In the genomic region with DNA sequence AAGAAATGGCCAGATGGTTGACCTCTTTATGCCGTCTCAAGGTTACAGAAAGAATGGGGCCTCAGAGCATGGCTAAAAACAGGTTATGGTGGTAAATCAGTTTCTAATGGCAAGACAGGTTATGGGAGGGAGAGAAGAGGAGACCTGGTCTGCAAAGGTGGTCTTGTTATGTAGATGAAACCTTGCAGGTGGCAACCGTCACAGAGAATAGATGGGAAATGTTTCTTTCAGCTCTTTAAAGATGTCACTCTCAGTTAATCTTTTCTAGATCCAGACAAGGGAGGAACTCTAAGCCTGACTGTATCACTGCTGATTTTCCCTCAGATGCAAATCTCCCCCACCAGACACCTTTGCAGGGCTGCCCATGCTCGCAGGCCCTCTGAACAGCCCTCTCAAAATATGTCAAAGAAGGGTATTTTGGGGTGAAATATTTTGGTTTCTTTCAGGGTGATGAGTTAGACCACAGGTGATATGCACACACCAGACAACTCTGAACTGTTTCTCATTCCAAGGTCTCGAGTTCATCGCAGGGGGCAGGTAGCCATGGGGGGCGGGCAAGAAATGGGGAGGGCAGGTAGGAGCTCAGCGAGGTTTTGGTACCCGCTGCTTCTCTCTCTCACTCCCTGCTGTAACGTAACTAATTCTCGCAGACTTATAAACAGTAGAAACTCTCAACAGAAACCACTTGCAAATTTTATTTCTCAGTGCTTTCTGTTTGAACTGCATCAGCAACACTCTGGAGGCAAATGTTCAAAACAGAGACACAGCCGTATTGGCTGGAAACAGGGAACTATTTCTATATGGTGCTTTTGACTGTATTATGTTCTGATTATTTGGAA, we compare ENCODE assay signal across 11 cellular contexts. TPM values are rescaled to one million over a fixed set of nuclear protein-coding genes. Genes with fewer than 3 reads are reported as not detected.
DNase-seq lines count a peak whose midpoint lies in the region; ATAC-seq, FAIRE-seq and TF ChIP-seq lines count a peak whose summit lies in the region.
"Had no signal": no experiment of that assay in that cellular context is flagged by ENCODE, and none has a peak within 500 bp of the region (broad histone marks: within the 10 kb centered on the region; RNA-seq: fewer than 3 reads in every experiment).

No MANE protein-coding gene starts in this region.

- TF ChIP-seq CTCF in D721Med (IDR thresholded peaks at IDR 0.05; ENCODE audit: insufficient read depth, missing control alignments): no peak

- H3K27me3 ChIP-seq in H7 (ENCODE audit: control insufficient read depth, insufficient read depth, low read length): no peaks in the 10 kb centered on the region
- H3K27me3 ChIP-seq: spleen had no signal

- H3K36me3 Mint-ChIP-seq in stimulated activated memory B cell treated with anti-CD40 and anti-IgM and Interleukin-4, amounts not matched to agents 10 μg/mL and 1 μg/mL and 100 μg/mL, for 72 hours: no peaks in the 10 kb centered on the region

- no peak for FAIRE-seq in D721Med (lab: Jason Lieb, UNC)

- DNase-seq in SIG-M5 treated with dmso at 0.1 percent for 504 hours (lab: John Stamatoyannopoulos, UW; ENCODE audit: unreplicated experiment) (peak; percentile 44), SIG-M5 (lab: John Stamatoyannopoulos, UW) (no peak), H7 (peak; percentile 27), D721Med (ENCODE audit: insufficient read length, low spot score) (no peak)
- DNase-seq in stimulated activated CD4-positive, alpha-beta T cell treated with anti-CD3 and anti-CD28 coated beads, Interleukin-2, amount 100 ng/mL, for 24 hours: no peak
- no peak for DNase-seq in effector CD8-positive, alpha-beta T cell (lab: John Stamatoyannopoulos, UW)
- DNase-seq: foreskin melanocyte, spleen had no signal

- peaks cover 6% of the 10 kb centered on the region for H3K9me3 Mint-ChIP-seq in stimulated activated memory B cell treated with anti-CD40 and anti-IgM and Interleukin-4, amounts not matched to agents 10 μg/mL and 1 μg/mL and 100 μg/mL, for 72 hours

- no peaks in the 10 kb centered on the region for H3K27me3 Mint-ChIP-seq in stimulated activated memory B cell treated with anti-CD40 and anti-IgM and Interleukin-4, amounts not matched to agents 10 μg/mL and 1 μg/mL and 100 μg/mL, for 72 hours

- H3K4me1 Mint-ChIP-seq in stimulated activated memory B cell treated with anti-CD40 and anti-IgM and Interleukin-4, amounts not matched to agents 10 μg/mL and 1 μg/mL and 100 μg/mL, for 72 hours: peaks cover 32% of the 10 kb centered on the region

- peak overlapping the region; percentile 74 for H3K27ac Mint-ChIP-seq in stimulated activated memory B cell treated with anti-CD40 and anti-IgM and Interleukin-4, amounts not matched to agents 10 μg/mL and 1 μg/mL and 100 μg/mL, for 72 hours

- H3K4me3 Mint-ChIP-seq in stimulated activated memory B cell treated with anti-CD40 and anti-IgM and Interleukin-4, amounts not matched to agents 10 μg/mL and 1 μg/mL and 100 μg/mL, for 72 hours: peak overlapping the region; percentile 17

- H3K4me3 ChIP-seq in H7 (ENCODE audit: insufficient read depth, low read depth, low read length): no peak overlapping the region
- H3K4me3 ChIP-seq: spleen had no signal

- ATAC-seq in HG03442 (IDR thresholded peaks at IDR 0.05; ENCODE audit: unreplicated experiment): peak; percentile 83
- ATAC-seq in stimulated activated memory B cell treated with anti-CD40 and anti-IgM and Interleukin-4, amounts not matched to agents 10 μg/mL and 1 μg/mL and 100 μg/mL, for 72 hours: peak; percentile 72
- ATAC-seq: Panc1 had no signal

- H3K36me3 ChIP-seq in H7 (replicated peaks; ENCODE audit: control insufficient read depth, insufficient read depth, low read length): no peaks in the 10 kb centered on the region

RNA-seq across cellular contexts. Expression of a gene that starts 32.4 kb away (rescaled TPM):
- total RNA-seq in H7 (2014; rRNA removed; shearing (Covaris generic)): 131 and 143 TPM in 2 replicates

RNA-seq across cellular contexts. Expression of a gene that starts 32.7 kb away (rescaled TPM):
- 8.5 and 10.4 TPM in 2 replicates for total RNA-seq in H7 (2014; rRNA removed; shearing (Covaris generic))

Comparison
In these comparisons a context has a peak if more than half of its experiments do, and no peak if none do; other contexts are left out.
1. DNase-seq: peak in SIG-M5 treated with dmso at 0.1 percent for 504 hours (single experiment) and H7 (single experiment); none in SIG-M5 (single experiment), stimulated activated CD4-positive, alpha-beta T cell treated with anti-CD3 and anti-CD28 coated beads, Interleukin-2, amount 100 ng/mL, for 24 hours (0 of 2), D721Med (single experiment) and effector CD8-positive, alpha-beta T cell (single experiment).